In the genomic region with DNA sequence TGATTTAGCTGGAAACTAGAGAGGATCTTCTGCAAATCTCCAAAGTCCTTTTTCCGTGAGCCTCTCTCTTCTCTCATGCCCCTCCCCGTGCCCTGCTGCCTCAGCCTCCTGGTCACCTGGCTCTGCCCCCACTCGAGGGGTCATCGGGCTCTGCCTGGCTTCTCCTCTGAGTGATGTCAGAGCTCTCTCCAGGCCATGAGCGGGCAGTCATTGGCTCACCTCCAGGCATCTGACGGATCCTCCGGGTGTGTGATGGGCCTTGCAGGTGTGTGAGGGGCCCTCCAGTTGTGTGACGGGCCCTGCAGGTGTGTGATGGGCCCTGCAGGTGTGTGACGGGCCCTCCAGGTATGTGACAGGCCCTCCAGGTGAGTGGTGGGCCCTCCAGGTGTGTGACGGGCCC, we compare ENCODE assay signal across 16 cellular contexts. TPM values are rescaled to one million over a fixed set of nuclear protein-coding genes. Genes with fewer than 3 reads are reported as not detected.
A peak's percentile ranks its signal among the peaks of the same experiment; 100 is the strongest.
DNase-seq lines count a peak whose midpoint lies in the region; ATAC-seq, FAIRE-seq and TF ChIP-seq lines count a peak whose summit lies in the region.
"Had no signal": no experiment of that assay in that cellular context is flagged by ENCODE, and none has a peak within 500 bp of the region (broad histone marks: within the 10 kb centered on the region; RNA-seq: fewer than 3 reads in every experiment).

No MANE protein-coding gene starts in this region.

- H3K9me3 ChIP-seq in HEK293 (ENCODE audit: control insufficient read depth, insufficient read depth, low read depth, low read length) (no peaks in the 10 kb centered on the region), lung (ENCODE audit: control insufficient read depth in 2 of 2, insufficient read depth in 1 of 2, low read length in 1 of 2) (no peaks in the 10 kb centered on the region), Karpas-422 (ENCODE audit: low read length) (no peaks in the 10 kb centered on the region)

- POLR2A ChIA-PET in HEK293 (lab: Yijun Ruan, JAX): no interaction called here

- H3K4me1 ChIP-seq in HEK293 (ENCODE audit: control insufficient read depth, insufficient read depth, low read length) (no peaks in the 10 kb centered on the region), lung (ENCODE audit: control insufficient read depth in 2 of 2, insufficient read depth in 2 of 2, low read length in 2 of 2) (peaks cover 0 to 2% of the 10 kb centered on the region in 2 donors), Karpas-422 (ENCODE audit: low read length) (no peaks in the 10 kb centered on the region)

- no peak overlapping the region for H3K4me2 ChIP-seq in Karpas-422 (ENCODE audit: low read depth, low read length, poor library complexity, severe bottlenecking)

- CTCF ChIA-PET in HEK293 (lab: Yijun Ruan, JAX): no interaction called here

- no peaks in the 10 kb centered on the region for H4K20me1 ChIP-seq in Karpas-422 (ENCODE audit: insufficient read depth, low read depth, low read length)
- H4K20me1 ChIP-seq: BLaER1 treated with 17β-estradiol and CSF1 and Interleukin-3, amounts not matched to agents 10 nM and 100 nM had no signal

- 89 to 90% methylated on average over 10 of the region's 10 CpGs for WGBS in lung, 2 donors

- no peak overlapping the region for H3K4me3 ChIP-seq in HEK293 (ENCODE audit: low read depth, low read length)
- no peak overlapping the region for H3K4me3 ChIP-seq in lung
- no peak overlapping the region for H3K4me3 ChIP-seq in Karpas-422 (ENCODE audit: low read length)
- H3K4me3 ChIP-seq: BLaER1 treated with 17β-estradiol and CSF1 and Interleukin-3, amounts not matched to agents 10 nM and 100 nM had no signal

- intact Hi-C loops in cardiac septum (cut with DNase I) (no loop called here), Right ventricle myocardium superior (cut with DNase I) (no loop called here)

- H3K9ac ChIP-seq in Karpas-422 (ENCODE audit: low read length): no peak overlapping the region
- H3K9ac ChIP-seq: BLaER1 treated with 17β-estradiol and CSF1 and Interleukin-3, amounts not matched to agents 10 nM and 100 nM had no signal

- DNase-seq in cardiac septum (ENCODE audit: low spot score) (peak; percentile 66), Right ventricle myocardium superior (no peak), lung (ENCODE audit: low spot score) (peak; percentile 25), urothelium cell line (ENCODE audit: low spot score) (no peak), Karpas-422 (no peak), C1 segment of cervical spinal cord (lab: John Stamatoyannopoulos, UW) (no peak)
- no peak for DNase-seq in activated CD4-positive, alpha-beta T cell treated with anti-CD3 and anti-CD28 coated beads, Interleukin-2, amount 50 U/mL, for 4 hours
- DNase-seq: AML-193; Calu3; CD4-positive, alpha-beta T cell; DMS 273 treated with DMSO at 0.1 percent for 48 hours had no signal

- H3K79me2 ChIP-seq in Karpas-422 (ENCODE audit: low read length): no peaks in the 10 kb centered on the region

- TF ChIP-seq CTCF in HEK293 (tag by site-specific recombination; IDR thresholded peaks at IDR 0.05) (no peak), lung (IDR thresholded peaks at IDR 0.05; ENCODE audit: control extremely low read depth, extremely low read depth) (no peak)

- peak; percentile 62 for FAIRE-seq in urothelium cell line (lab: Jason Lieb, UNC)
- FAIRE-seq: GM12891 had no signal

- no peaks in the 10 kb centered on the region for H3K9me2 ChIP-seq in Karpas-422 (replicated peaks; ENCODE audit: insufficient read depth, low read length)

- H3K27me3 ChIP-seq in lung (ENCODE audit: control insufficient read depth, insufficient read depth): no peaks in the 10 kb centered on the region
- no peaks in the 10 kb centered on the region for H3K27me3 ChIP-seq in Karpas-422 (ENCODE audit: low read length)

- ATAC-seq in Right ventricle myocardium superior (ENCODE audit: poor library complexity) (no peak), lung (ENCODE audit: insufficient read depth, low FRiP score) (no peak)
- ATAC-seq: HCT116 had no signal

- H3K36me3 ChIP-seq in HEK293 (ENCODE audit: control insufficient read depth in 2 of 2, insufficient read depth in 1 of 2, low read length in 2 of 2): no peaks in the 10 kb centered on the region
- H3K36me3 ChIP-seq in lung (ENCODE audit: control insufficient read depth in 2 of 2, insufficient read depth in 2 of 2, low read length in 2 of 2): no peaks in the 10 kb centered on the region
- H3K36me3 ChIP-seq in Karpas-422 (ENCODE audit: insufficient read depth, low read length): no peaks in the 10 kb centered on the region
- H3K36me3 ChIP-seq: BLaER1 treated with 17β-estradiol and CSF1 and Interleukin-3, amounts not matched to agents 10 nM and 100 nM had no signal

- no peak overlapping the region for H2AFZ ChIP-seq in Karpas-422 (ENCODE audit: low read length)

- H3K27ac ChIP-seq in HEK293 (ENCODE audit: extremely low read depth, low read depth, low read length) (no peak overlapping the region), lung (ENCODE audit: low read depth in 1 of 2, low read length in 1 of 2) (no peak overlapping the region), Karpas-422 (ENCODE audit: low read length) (no peak overlapping the region)
- H3K27ac ChIP-seq: 22Rv1; BLaER1 treated with 17β-estradiol and CSF1 and Interleukin-3, amounts not matched to agents 10 nM and 100 nM had no signal

TF ChIP-seq in HEK293, 187 proteins besides CTCF, POLR2A, EP300 and RAD21:
- TF ChIP-seq ZEB2 (tag by site-specific recombination; IDR thresholded peaks at IDR 0.05) (peak; percentile 47; the same call in 1 of the 2 replicates), ZNF701 (tag by site-specific recombination; IDR thresholded peaks at IDR 0.05) (no peak)

RNA-seq across cellular contexts. Expression of gene GAS6, which starts 10.3 kb away (rescaled TPM):
- total RNA-seq in cardiac septum: 201 TPM
- 181 TPM for total RNA-seq in Right ventricle myocardium superior
- total RNA-seq in lung: 10 to 100 TPM; 68.5 to 83.8 TPM
- polyA plus RNA-seq in lung: 100 to 1,000 TPM in 1 of 2 donors, 10 to 100 TPM in 1; 61.8 to 107 TPM
- total RNA-seq in Karpas-422 (2014; rRNA removed; shearing (Covaris generic); ENCODE audit: low replicate concordance): not detected in 2 replicates

Comparison
In these comparisons a context has a peak if more than half of its experiments do, and no peak if none do; other contexts are left out.
1. DNase-seq: peak in cardiac septum (single experiment) and lung (single experiment); none in Right ventricle myocardium superior (single experiment), urothelium cell line (single experiment), activated CD4-positive, alpha-beta T cell treated with anti-CD3 and anti-CD28 coated beads, Interleukin-2, amount 50 U/mL, for 4 hours (0 of 2), Karpas-422 (single experiment) and C1 segment of cervical spinal cord (0 of 14).
2. RNA of gene GAS6, which starts 10.3 kb away (total RNA-seq): 201 TPM in cardiac septum (single experiment), 181 TPM in Right ventricle myocardium superior (single experiment) and 68.5 to 83.8 TPM in lung; not detected in Karpas-422; every median in the first group is over 10 times any median in the second.